1 cellular context compared by ENCODE assay signal in genomic region chr17:81276781-81277180, GRCh38.
TF ChIP-seq lines count a peak whose summit lies in the region.

No MANE protein-coding gene starts in this region.

TF ChIP-seq in IMR-90, 13 proteins besides CTCF, POLR2A, EP300 and RAD21 (continued from another document):
- TF ChIP-seq MXI1 (IDR thresholded peaks at IDR 0.05; ENCODE audit: borderline replicate concordance, low read depth, low read length) = no peak
- no peak for TF ChIP-seq FOS (IDR thresholded peaks at IDR 0.05; ENCODE audit: low read depth, low read length)
- no peak for TF ChIP-seq MAZ (IDR thresholded peaks at IDR 0.05; ENCODE audit: borderline replicate concordance, low read depth, low read length)
- TF ChIP-seq RFX5 (IDR thresholded peaks at IDR 0.05; ENCODE audit: low read depth, low read length) = no peak
- no peak for TF ChIP-seq CHD1 (IDR thresholded peaks at IDR 0.05; ENCODE audit: low read depth, low read length)
- TF ChIP-seq USF2 (IDR thresholded peaks at IDR 0.05; ENCODE audit: low read depth, low read length) = no peak
